In the genomic region with DNA sequence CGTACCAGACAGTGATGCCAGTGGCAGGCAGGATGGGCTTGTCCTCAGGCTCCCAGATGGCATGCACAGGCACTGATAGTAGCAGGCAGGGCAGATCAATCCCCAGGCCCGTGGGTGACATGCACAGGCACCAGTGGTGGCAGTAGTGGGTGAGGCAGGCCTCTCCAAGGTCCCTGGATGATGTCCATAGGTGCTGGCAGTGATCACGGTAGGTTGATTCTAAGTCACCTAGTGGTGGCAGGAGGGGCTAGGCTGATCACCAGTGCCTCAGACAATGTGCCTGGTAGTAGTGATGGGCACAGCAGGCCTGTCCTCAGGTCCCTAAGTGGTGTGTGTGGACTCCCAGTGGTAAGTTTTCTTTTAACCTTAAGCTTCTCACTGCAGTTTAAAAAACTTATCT, we compare ENCODE assay signal across 30 cellular contexts.
"Had no signal": no experiment of that assay in that cellular context is flagged by ENCODE, and none has a peak within 500 bp of the region (broad histone marks: within the 10 kb centered on the region; RNA-seq: fewer than 3 reads in every experiment).

No MANE protein-coding gene starts in this region.

- ATAC-seq: activated CD4-positive, CD25-positive, alpha-beta regulatory T cell treated with anti-CD3 and anti-CD28 coated beads, Interleukin-2, amount 50 U/mL, for 24 hours; activated naive CD8-positive, alpha-beta T cell treated with anti-CD3 and anti-CD28 coated beads, Interleukin-2, amount 50 U/mL, for 24 hours had no signal

- H3K4me2 ChIP-seq: PC-9 had no signal

- H3K27me3 ChIP-seq: MG63, SJCRH30 had no signal

- H3K4me3 ChIP-seq: MG63, PC-9, SJCRH30, SK-N-MC had no signal

- H2AFZ ChIP-seq: PC-9 had no signal

- H3K4me1 Mint-ChIP-seq: activated naive CD4-positive, alpha-beta T cell treated with anti-CD3 and anti-CD28 coated beads, Interleukin-2, amount 10 ng/mL, durations not matched to agents 7 days and 5 days; brain had no signal

- DNase-seq: activated CD4-positive, alpha-beta memory T cell treated with anti-CD3 and anti-CD28 coated beads for 36 hours; activated CD4-positive, alpha-beta T cell treated with anti-CD3 and anti-CD28 coated beads for 4 hours; activated CD4-positive, alpha-beta T cell treated with anti-CD3 and anti-CD28 coated beads, Interleukin-2, amount 50 U/mL, for 1 hour; activated CD8-positive, alpha-beta memory T cell treated with anti-CD3 and anti-CD28 coated beads, Interleukin-2, amount 50 U/mL, for 4 hours; activated effector memory CD4-positive, alpha-beta T cell treated with Interleukin-2 at 50 U/mL for 16 hours; activated naive CD4-positive, alpha-beta T cell treated with anti-CD3 and anti-CD28 coated beads, Interleukin-2, amount 10 ng/mL, durations not matched to agents 7 days and 5 days; activated naive CD8-positive, alpha-beta T cell treated with anti-CD3 and anti-CD28 coated beads, Interleukin-2, amount 50 U/mL, for 24 hours; activated T-cell treated with anti-CD3 and anti-CD28 coated beads for 4 hours; activated T-cell treated with anti-CD3 and anti-CD28 coated beads, Interleukin-2, amount 50 U/mL, for 48 hours; anterior cingulate cortex; central memory CD4-positive, alpha-beta T cell; Kasumi-1; MG63; NCI-H1048; NCI-H1105 treated with DMSO at 0.1 percent for 48 hours; NCI-H1436; NCI-H1694; NCI-H1930; NCI-H2081 treated with DMSO at 0.1 percent for 48 hours; NCI-H226; NCI-H524 treated with DMSO at 0.1 percent for 48 hours; NK-92 treated with Interleukin-12 subunit alpha and Interleukin-12 subunit beta, amount 100 ng/mL, for 24 hours; PC-9; SHP77; SJCRH30; T1000 had no signal

- H3K27me3 Mint-ChIP-seq: activated CD4-positive, alpha-beta memory T cell treated with anti-CD3 and anti-CD28 coated beads for 36 hours; activated naive CD4-positive, alpha-beta T cell treated with anti-CD3 and anti-CD28 coated beads, Interleukin-2, amount 10 ng/mL, durations not matched to agents 7 days and 5 days; activated naive CD8-positive, alpha-beta T cell; activated naive CD8-positive, alpha-beta T cell treated with anti-CD3 and anti-CD28 coated beads, Interleukin-2, amount 50 U/mL, for 24 hours; brain had no signal

- H3K4me3 Mint-ChIP-seq: activated CD4-positive, alpha-beta memory T cell treated with anti-CD3 and anti-CD28 coated beads for 36 hours; activated naive CD4-positive, alpha-beta T cell treated with anti-CD3 and anti-CD28 coated beads, Interleukin-2, amount 10 ng/mL, durations not matched to agents 7 days and 5 days; activated naive CD8-positive, alpha-beta T cell; activated naive CD8-positive, alpha-beta T cell treated with anti-CD3 and anti-CD28 coated beads, Interleukin-2, amount 50 U/mL, for 24 hours; brain had no signal

- H3K27ac ChIP-seq: PC-9, SJCRH30, SK-N-MC had no signal

- H3K27ac Mint-ChIP-seq: activated CD4-positive, alpha-beta memory T cell treated with anti-CD3 and anti-CD28 coated beads for 36 hours; activated naive CD4-positive, alpha-beta T cell treated with anti-CD3 and anti-CD28 coated beads, Interleukin-2, amount 10 ng/mL, durations not matched to agents 7 days and 5 days; activated naive CD8-positive, alpha-beta T cell; activated naive CD8-positive, alpha-beta T cell treated with anti-CD3 and anti-CD28 coated beads, Interleukin-2, amount 50 U/mL, for 24 hours; brain had no signal
